11 cellular contexts compared by ENCODE assay signal in genomic region chr3:31227152-31227581, GRCh38.
DNase-seq lines count a peak whose midpoint lies in the region; ATAC-seq and TF ChIP-seq lines count a peak whose summit lies in the region.
"Had no signal": no experiment of that assay in that cellular context is flagged by ENCODE, and none has a peak within 500 bp of the region (broad histone marks: within the 10 kb centered on the region; RNA-seq: fewer than 3 reads in every experiment).

No MANE protein-coding gene starts in this region.

- no peak for TF ChIP-seq POLR2A in adrenal gland (IDR thresholded peaks at IDR 0.05)

- DNase-seq in OCI-M1 (lab: John Stamatoyannopoulos, UW) (peak; percentile 39), mucosa of descending colon (no peak), sciatic nerve (ENCODE audit: low spot score) (no peak), SJCRH30 (no peak), adrenal gland (no peak)
- DNase-seq in stimulated activated naive CD4-positive, alpha-beta T cell treated with Interleukin-2 at 50 U/mL for 16 hours (lab: John Stamatoyannopoulos, UW), result no peak
- DNase-seq: NCI-H1694; stimulated activated CD4-positive, alpha-beta T cell treated with anti-CD3 and anti-CD28 coated beads, Interleukin-1b, Interleukin-23, amount 100 ng/mL, for 48 hours had no signal

- ATAC-seq in GM18858 (IDR thresholded peaks at IDR 0.05; ENCODE audit: unreplicated experiment), result peak; percentile 54
- peak; percentile 53 for ATAC-seq in HG02943 (IDR thresholded peaks at IDR 0.05; ENCODE audit: low read depth, unreplicated experiment)
- peak; percentile 81 for ATAC-seq in mucosa of descending colon
- ATAC-seq in sciatic nerve, result no peak

- no peaks in the 10 kb centered on the region for H3K9me3 ChIP-seq in mucosa of descending colon
- H3K9me3 ChIP-seq in SJCRH30 (replicated peaks), result no peaks in the 10 kb centered on the region
- H3K9me3 ChIP-seq in adrenal gland (replicated peaks in 1 of 3), result no peaks in the 10 kb centered on the region

- WGBS in adrenal gland, 4 donors, result 70 to 75% (median 74%) methylated on average over 3 of the region's 3 CpGs

- TF ChIP-seq CTCF in mucosa of descending colon (IDR thresholded peaks at IDR 0.05) (no peak), adrenal gland (IDR thresholded peaks at IDR 0.05) (no peak)

- H3K4me1 ChIP-seq in mucosa of descending colon (ENCODE audit: low read depth) (peaks cover 2% of the 10 kb centered on the region), SJCRH30 (no peaks in the 10 kb centered on the region), adrenal gland (replicated peaks in 1 of 2) (no peaks in the 10 kb centered on the region)

- no peak overlapping the region for H3K27ac ChIP-seq in SJCRH30
- H3K27ac ChIP-seq in adrenal gland, result no peak overlapping the region

- H3K27me3 ChIP-seq in SJCRH30, result no peaks in the 10 kb centered on the region
- H3K27me3 ChIP-seq in adrenal gland, result no peaks in the 10 kb centered on the region

- intact Hi-C loops in mucosa of descending colon (cut with DNase I, micrococcal nuclease), result no loop called here
- intact Hi-C loops in sciatic nerve (cut with DNase I), result no loop called here
- intact Hi-C loops in adrenal gland (cut with DNase I), result no loop called here

- H3K36me3 ChIP-seq in mucosa of descending colon (ENCODE audit: low read depth) (no peaks in the 10 kb centered on the region), SJCRH30 (no peaks in the 10 kb centered on the region), adrenal gland (replicated peaks in 1 of 2) (no peaks in the 10 kb centered on the region)

- H3K4me3 ChIP-seq in mucosa of descending colon (no peak overlapping the region), SJCRH30 (no peak overlapping the region), adrenal gland (no peak overlapping the region)
- H3K4me3 ChIP-seq: lung had no signal
